Comparison of ENCODE assay signal across 30 cellular contexts in the genomic region with DNA sequence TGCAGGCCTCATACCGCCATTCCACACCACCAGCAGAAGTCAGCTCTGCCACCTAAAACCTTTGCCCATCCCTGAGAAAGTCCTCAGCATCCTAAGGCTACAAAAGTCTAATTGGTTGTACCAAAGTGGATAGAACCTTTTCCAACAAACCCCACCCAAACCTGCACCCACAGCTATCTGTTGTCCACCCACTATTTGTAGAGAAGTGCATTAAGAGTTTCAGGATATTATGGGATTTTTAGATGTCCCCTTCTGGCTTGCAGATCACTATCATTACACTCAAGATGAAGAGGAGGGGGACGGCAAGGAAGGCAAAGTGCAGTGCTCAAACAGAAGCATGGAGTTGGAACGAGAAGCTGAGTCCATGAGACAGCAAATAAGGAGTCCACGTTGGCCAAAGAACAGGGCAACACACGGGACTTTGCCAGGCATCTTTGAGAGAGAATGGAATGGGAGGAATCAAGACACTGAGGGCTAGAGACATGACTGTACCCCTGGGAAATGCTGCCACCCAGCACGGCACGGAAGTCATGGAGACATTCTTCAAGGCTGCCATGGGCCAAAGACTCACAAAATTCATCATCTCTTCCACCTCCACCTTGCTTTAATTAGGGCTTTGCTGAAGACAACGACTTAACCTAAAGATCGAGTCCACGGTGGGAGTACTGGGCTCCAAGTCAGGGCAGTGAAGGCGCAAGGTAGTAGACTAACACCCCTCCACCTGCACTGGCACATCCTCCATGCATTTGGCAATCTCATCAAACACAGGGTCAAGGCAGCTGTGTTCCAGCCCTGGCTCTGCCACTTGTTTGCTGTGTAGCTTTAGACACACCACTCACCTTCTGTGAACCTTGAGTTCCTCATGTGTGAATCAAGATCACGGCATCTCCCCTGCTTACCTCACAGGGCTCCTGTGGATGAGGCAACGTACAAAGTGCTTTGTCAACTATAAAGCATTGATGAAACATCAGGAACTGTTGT.
DNase-seq lines count a peak whose midpoint lies in the region; ATAC-seq, FAIRE-seq and TF ChIP-seq lines count a peak whose summit lies in the region.
"Had no signal": no experiment of that assay in that cellular context is flagged by ENCODE, and none has a peak within 500 bp of the region (broad histone marks: within the 10 kb centered on the region; RNA-seq: fewer than 3 reads in every experiment).

No MANE protein-coding gene starts in this region.

- no peaks in the 10 kb centered on the region for H3K36me3 Mint-ChIP-seq in stimulated activated naive B cell treated with anti-CD40 and anti-IgM and Interleukin-4, amounts not matched to agents 10 μg/mL and 1 μg/mL and 100 μg/mL, for 72 hours
- H3K36me3 Mint-ChIP-seq: IgD-negative memory B cell had no signal

- H3K4me3 Mint-ChIP-seq in stimulated activated naive B cell treated with anti-CD40 and anti-IgM and Interleukin-4, amounts not matched to agents 10 μg/mL and 1 μg/mL and 100 μg/mL, for 72 hours: no peak overlapping the region
- H3K4me3 Mint-ChIP-seq: activated B cell treated with CpG ODN at 0.5 μM for 24 hours; central memory CD8-positive, alpha-beta T cell; IgD-negative memory B cell; nephron; stimulated activated naive CD8-positive, alpha-beta T cell treated with anti-CD3 and anti-CD28 coated beads, Interleukin-15, Interleukin-2, amounts not matched to agents 100 ng/mL and 50 ng/mL, for 24 hours had no signal

- no peak for TF ChIP-seq CTCF in breast epithelium (IDR thresholded peaks at IDR 0.05)

- no peak for TF ChIP-seq POLR2A in breast epithelium (IDR thresholded peaks at IDR 0.05)

- H3K4me1 ChIP-seq in breast epithelium (peaks cover 0 to 5% of the 10 kb centered on the region in 2 donors), small intestine (ENCODE audit: control insufficient read depth in 2 of 2, insufficient read depth in 1 of 2, low read depth in 1 of 2, low read length in 1 of 2) (peaks cover 0 to 5% of the 10 kb centered on the region in 2 donors)
- H3K4me1 ChIP-seq: gastroesophageal sphincter, pancreas had no signal

- H3K27me3 ChIP-seq in breast epithelium: no peaks in the 10 kb centered on the region
- H3K27me3 ChIP-seq in small intestine (ENCODE audit: control insufficient read depth in 2 of 2, insufficient read depth in 2 of 2, low read length in 2 of 2): peaks cover 0 to 2% of the 10 kb centered on the region in 2 donors
- H3K27me3 ChIP-seq: hepatocyte, pancreas had no signal

- peaks cover 21 to 43% of the 10 kb centered on the region in 2 donors for H3K27me3 Mint-ChIP-seq in stimulated activated naive B cell treated with anti-CD40 and anti-IgM and Interleukin-4, amounts not matched to agents 10 μg/mL and 1 μg/mL and 100 μg/mL, for 72 hours
- H3K27me3 Mint-ChIP-seq: stimulated activated naive CD8-positive, alpha-beta T cell treated with anti-CD3 and anti-CD28 coated beads, Interleukin-15, Interleukin-2, amounts not matched to agents 100 ng/mL and 50 ng/mL, for 24 hours had no signal

- H3K4me1 Mint-ChIP-seq in stimulated activated naive B cell treated with anti-CD40 and anti-IgM and Interleukin-4, amounts not matched to agents 10 μg/mL and 1 μg/mL and 100 μg/mL, for 72 hours: no peaks in the 10 kb centered on the region
- H3K4me1 Mint-ChIP-seq: activated B cell treated with CpG ODN at 0.5 μM for 24 hours; central memory CD8-positive, alpha-beta T cell; IgD-negative memory B cell had no signal

- H3K9me3 ChIP-seq in breast epithelium: no peaks in the 10 kb centered on the region
- H3K9me3 ChIP-seq in small intestine (ENCODE audit: control insufficient read depth, low read depth): no peaks in the 10 kb centered on the region
- H3K9me3 ChIP-seq: gastroesophageal sphincter, pancreas, SK-N-SH, thoracic aorta had no signal

- H3K27ac ChIP-seq in breast epithelium (peak overlapping the region; percentile 86 to 88), small intestine (ENCODE audit: low read depth in 1 of 2, low read length in 1 of 2) (no peak overlapping the region)
- H3K27ac ChIP-seq: gastroesophageal sphincter, pancreas, thoracic aorta had no signal

- intact Hi-C loops in breast epithelium (cut with DNase I; ENCODE audit: low total_unique reads): loop anchor here (10.0 kb wide), 1 partner anchor 328 kb away; a partner anchor contains a TSS

- H3K27ac Mint-ChIP-seq in stimulated activated naive B cell treated with anti-CD40 and anti-IgM and Interleukin-4, amounts not matched to agents 10 μg/mL and 1 μg/mL and 100 μg/mL, for 72 hours: no peak overlapping the region
- H3K27ac Mint-ChIP-seq: activated B cell treated with CpG ODN at 0.5 μM for 24 hours; IgD-negative memory B cell; nephron; stimulated activated naive CD8-positive, alpha-beta T cell treated with anti-CD3 and anti-CD28 coated beads, Interleukin-15, Interleukin-2, amounts not matched to agents 100 ng/mL and 50 ng/mL, for 24 hours had no signal

- peaks cover 0 to 1% of the 10 kb centered on the region in 2 donors for H3K9me3 Mint-ChIP-seq in stimulated activated naive B cell treated with anti-CD40 and anti-IgM and Interleukin-4, amounts not matched to agents 10 μg/mL and 1 μg/mL and 100 μg/mL, for 72 hours
- H3K9me3 Mint-ChIP-seq: activated B cell treated with CpG ODN at 0.5 μM for 24 hours; central memory CD8-positive, alpha-beta T cell; nephron; stimulated activated naive CD8-positive, alpha-beta T cell treated with anti-CD3 and anti-CD28 coated beads, Interleukin-15, Interleukin-2, amounts not matched to agents 100 ng/mL and 50 ng/mL, for 24 hours had no signal

- no peak for ATAC-seq in stimulated activated naive B cell treated with anti-CD40 and anti-IgM and Interleukin-4, amounts not matched to agents 10 μg/mL and 1 μg/mL and 100 μg/mL, for 72 hours (replicated peaks)
- no peak for ATAC-seq in GM18502 (IDR thresholded peaks at IDR 0.05; ENCODE audit: poor library complexity, unreplicated experiment)
- ATAC-seq in HG03469 (IDR thresholded peaks at IDR 0.05; ENCODE audit: unreplicated experiment): no peak

- H3K36me3 ChIP-seq in breast epithelium (no peaks in the 10 kb centered on the region), small intestine (ENCODE audit: control insufficient read depth in 2 of 2, insufficient read depth in 2 of 2, low read length in 2 of 2) (no peaks in the 10 kb centered on the region)
- H3K36me3 ChIP-seq: gastroesophageal sphincter, pancreas, thoracic aorta had no signal

- 78 to 85% (median 82%) methylated on average over 13 of the region's 13 CpGs for WGBS in small intestine, 3 donors

- peak; percentile 45 for DNase-seq in HPDE6-E6E7 (ENCODE audit: extremely low spot score)
- peak in 1 of 2 donors; percentile 59 for DNase-seq in breast epithelium (ENCODE audit: low spot score in 2 of 2)
- peak; percentile 4 for DNase-seq in iPS-NIHi7 (ENCODE audit: extremely low spot score)
- peak; percentile 55 for DNase-seq in small intestine
- DNase-seq in stimulated activated naive B cell treated with anti-CD40 and anti-IgM and Interleukin-4, amounts not matched to agents 10 μg/mL and 1 μg/mL and 100 μg/mL, for 72 hours: no peak
- DNase-seq: activated B cell treated with CpG ODN at 0.5 μM for 24 hours; activated gamma-delta T cell treated with Interleukin-2 at 50 U/mL for 16 hours; activated T-cell treated with anti-CD3 and anti-CD28 coated beads, Interleukin-2, amount 50 U/mL, for 48 hours; EL; left cardiac atrium; NCI-H1048; NCI-H1694 treated with DMSO at 0.1 percent for 48 hours; NCI-H446 treated with DMSO at 0.1 percent for 48 hours; NCI-H774; pancreas; retina; stimulated activated CD4-positive, alpha-beta T cell treated with anti-CD3 and anti-CD28 coated beads, Interleukin-1b, Interleukin-23, amount 100 ng/mL, for 48 hours had no signal

- no peak for FAIRE-seq in small intestine (lab: Jason Lieb, UNC)
- FAIRE-seq: astrocyte, pancreas, urothelium cell line had no signal

- H3K4me3 ChIP-seq in breast epithelium (no peak overlapping the region), small intestine (ENCODE audit: low read depth in 1 of 2, low read length in 2 of 2) (no peak overlapping the region)
- H3K4me3 ChIP-seq: gastroesophageal sphincter, hepatocyte, pancreas, skin epidermis, thoracic aorta had no signal

Comparison
In these comparisons a context has a peak if more than half of its experiments do, and no peak if none do; other contexts are left out.
1. H3K27ac ChIP-seq: peak in breast epithelium (2 of 2); none in small intestine (0 of 2).